ENCODE assay signal across 10 cellular contexts in genomic region chr20:45336530-45337366, GRCh38. TPM values are rescaled to one million over a fixed set of nuclear protein-coding genes. Genes with fewer than 3 reads are reported as not detected.
A peak's percentile ranks its signal among the peaks of the same experiment; 100 is the strongest.
DNase-seq lines count a peak whose midpoint lies in the region; ATAC-seq, FAIRE-seq and TF ChIP-seq lines count a peak whose summit lies in the region.
"Had no signal": no experiment of that assay in that cellular context is flagged by ENCODE, and none has a peak within 500 bp of the region (broad histone marks: within the 10 kb centered on the region; RNA-seq: fewer than 3 reads in every experiment).

No MANE protein-coding gene starts in this region.

- peaks cover 7% of the 10 kb centered on the region for H3K27me3 Mint-ChIP-seq in GM23338 (ENCODE audit: insufficient read depth, low read depth, poor library complexity)
- H3K27me3 Mint-ChIP-seq in astrocyte (ENCODE audit: low read depth, unreplicated experiment) = no peaks in the 10 kb centered on the region

- no peak for FAIRE-seq in astrocyte (lab: Jason Lieb, UNC)
- FAIRE-seq: endometrium had no signal

- H3K9ac ChIP-seq in astrocyte (ENCODE audit: low read length) = peak overlapping the region; percentile 87

- H3K9me3 ChIP-seq in astrocyte (ENCODE audit: insufficient read depth, low read depth, low read length) = no peaks in the 10 kb centered on the region

- H3K36me3 Mint-ChIP-seq in GM23338 (ENCODE audit: low read depth) (peaks cover 40% of the 10 kb centered on the region), astrocyte (ENCODE audit: low read depth, unreplicated experiment) (peaks cover 7% of the 10 kb centered on the region)

- DNase-seq in GM23338 (ENCODE audit: low spot score) = no peak
- DNase-seq in astrocyte (ENCODE audit: low read depth) = peak; percentile 95
- peak; percentile 97 for DNase-seq in islet precursor cell
- DNase-seq in NCI-H2227 treated with DMSO at 0.1 percent for 48 hours (lab: John Stamatoyannopoulos, UW) = no peak

- H3K4me3 ChIP-seq in GM23338 = no peak overlapping the region
- H3K4me3 ChIP-seq in astrocyte (ENCODE audit: insufficient read depth, low read depth, low read length) = peak overlapping the region; percentile 28
- H3K4me3 ChIP-seq in skin epidermis = no peak overlapping the region

- H3K27ac Mint-ChIP-seq in GM23338 (peak overlapping the region; percentile 89), astrocyte (ENCODE audit: unreplicated experiment) (peak overlapping the region; percentile 88)
- H3K27ac Mint-ChIP-seq: T-helper 1 cell treated with Interleukin-12 subunit alpha and Interleukin-12 subunit beta and Interleukin-4 antibody, amounts not matched to agents 30 μg/mL and 1 μg/mL, for 36 hours had no signal

- peak overlapping the region; percentile 63; the same call in 1 of the 2 replicates for H3K27ac ChIP-seq in GM23338 (ENCODE audit: low read depth)
- peak overlapping the region; percentile 100 for H3K27ac ChIP-seq in astrocyte (ENCODE audit: low read depth, low read length)
- peak overlapping the region in 19 of 21 experiments; percentile 44 to 95 (median 72) for H3K27ac ChIP-seq in skin epidermis

- H3K79me2 ChIP-seq in GM23338 (replicated peaks; ENCODE audit: insufficient read depth) = peaks cover 62% of the 10 kb centered on the region
- H3K79me2 ChIP-seq in astrocyte (ENCODE audit: insufficient read depth, low read length) = peaks cover 69% of the 10 kb centered on the region

- H3K4me2 ChIP-seq in GM23338 (no peak overlapping the region), astrocyte (ENCODE audit: low read length) (peak overlapping the region; percentile 81)

- H3F3A ChIP-seq in GM23338 (replicated peaks; ENCODE audit: low read depth) = 0 out of 2 replicates have a peak, but pooled peaks cover 3% of the 10 kb centered on the region

- H3K4me1 ChIP-seq in GM23338 (ENCODE audit: insufficient read depth) (peaks cover 43% of the 10 kb centered on the region), astrocyte (ENCODE audit: insufficient read depth, low read length) (peaks cover 55% of the 10 kb centered on the region)

- H3K27me3 ChIP-seq in GM23338 (ENCODE audit: insufficient read depth) (no peaks in the 10 kb centered on the region), astrocyte (ENCODE audit: insufficient read depth, low read length) (no peaks in the 10 kb centered on the region)

- H2AFZ ChIP-seq in GM23338 (no peak overlapping the region), astrocyte (ENCODE audit: low read depth, low read length) (no peak overlapping the region)

- ATAC-seq in GM23338 (no peak), GM18907 (IDR thresholded peaks at IDR 0.05; ENCODE audit: unreplicated experiment) (no peak), GM21717 (IDR thresholded peaks at IDR 0.05; ENCODE audit: unreplicated experiment) (no peak), HG03342 (IDR thresholded peaks at IDR 0.05; ENCODE audit: unreplicated experiment) (no peak)

- H3K36me3 ChIP-seq in GM23338 (ENCODE audit: insufficient read depth) = no peaks in the 10 kb centered on the region; the same call in 1 of the 2 replicates
- peaks cover 26% of the 10 kb centered on the region for H3K36me3 ChIP-seq in astrocyte (ENCODE audit: insufficient read depth, low read length)

- peaks cover 52% of the 10 kb centered on the region for H3K4me1 Mint-ChIP-seq in GM23338
- H3K4me1 Mint-ChIP-seq in astrocyte (ENCODE audit: low read depth, unreplicated experiment) = peaks cover 50% of the 10 kb centered on the region

- H3K9me2 ChIP-seq in GM23338 (ENCODE audit: insufficient read depth) = no peaks in the 10 kb centered on the region

- TF ChIP-seq CTCF in GM23338 (conservative IDR thresholded peaks at IDR 0.05; ENCODE audit: low read depth in 2 of 2) (no peak), astrocyte (IDR thresholded peaks at IDR 0.05; ENCODE audit: insufficient read depth, low read depth, low read length) (no peak)

- H3K9me3 Mint-ChIP-seq in GM23338 = no peaks in the 10 kb centered on the region
- no peaks in the 10 kb centered on the region for H3K9me3 Mint-ChIP-seq in astrocyte (ENCODE audit: unreplicated experiment)
- H3K9me3 Mint-ChIP-seq: T-helper 1 cell treated with Interleukin-12 subunit alpha and Interleukin-12 subunit beta and Interleukin-4 antibody, amounts not matched to agents 30 μg/mL and 1 μg/mL, for 36 hours had no signal

- H4K20me1 ChIP-seq in GM23338 (replicated peaks; ENCODE audit: insufficient read depth) = 0 out of 2 replicates have a peak, but pooled peaks cover 2% of the 10 kb centered on the region
- H4K20me1 ChIP-seq in astrocyte (ENCODE audit: insufficient read depth, low read length) = peaks cover 38% of the 10 kb centered on the region

- H3K4me3 Mint-ChIP-seq in GM23338 (no peak overlapping the region), astrocyte (ENCODE audit: unreplicated experiment) (peak overlapping the region; percentile 55)
- H3K4me3 Mint-ChIP-seq: T-helper 1 cell treated with Interleukin-12 subunit alpha and Interleukin-12 subunit beta and Interleukin-4 antibody, amounts not matched to agents 30 μg/mL and 1 μg/mL, for 36 hours had no signal

TF ChIP-seq in GM23338, 12 proteins besides CTCF, POLR2A, EP300 and RAD21:
- TF ChIP-seq STAT1 (IDR thresholded peaks at IDR 0.05; ENCODE audit: unreplicated experiment) (no peak), JUNB (IDR thresholded peaks at IDR 0.05; ENCODE audit: unreplicated experiment) (no peak), POLR2AphosphoS5 (IDR thresholded peaks at IDR 0.05; ENCODE audit: low read depth) (no peak), NANOG (IDR thresholded peaks at IDR 0.05; ENCODE audit: borderline replicate concordance) (no peak), CREB1 (CRISPR knock-in tag; IDR thresholded peaks at IDR 0.05; ENCODE audit: low read depth) (no peak), EZH2phosphoT487 (IDR thresholded peaks at IDR 0.05; ENCODE audit: unreplicated experiment) (no peak)

RNA-seq across cellular contexts. Expression of gene SDC4, which starts 11.5 kb away (rescaled TPM):
- total RNA-seq in GM23338 (2014; rRNA removed; shearing (Covaris generic)) = 35.4 and 39.9 TPM in 2 replicates
- 28.5 and 29.7 TPM in 2 replicates for polyA plus RNA-seq in GM23338 (2016; fragmentation: Nextera tagmentation; extraction: Ambion mirVana)
- 125 and 135 TPM in 2 replicates for total RNA-seq in astrocyte

RNA-seq across cellular contexts. Expression of gene SYS1, which starts 26.2 kb away (rescaled TPM):
- total RNA-seq in GM23338 (2014; rRNA removed; shearing (Covaris generic)) = 12.5 and 21.5 TPM in 2 replicates
- polyA plus RNA-seq in GM23338 (2016; fragmentation: Nextera tagmentation; extraction: Ambion mirVana) = 6.9 and 7.9 TPM in 2 replicates
- 20.4 and 25.2 TPM in 2 replicates for total RNA-seq in astrocyte

RNA-seq across cellular contexts. Expression of gene MATN4, which starts 28.6 kb away (rescaled TPM):
- total RNA-seq in GM23338 (2014; rRNA removed; shearing (Covaris generic)) = 4.2 and 5.1 TPM in 2 replicates
- 3.3 and 4.0 TPM in 2 replicates for polyA plus RNA-seq in GM23338 (2016; fragmentation: Nextera tagmentation; extraction: Ambion mirVana)
- total RNA-seq in astrocyte = 0.19 and 0.20 TPM in 2 replicates

RNA-seq across cellular contexts. Expression of gene RBPJL, which starts 30.1 kb away (rescaled TPM):
- total RNA-seq in GM23338 (2014; rRNA removed; shearing (Covaris generic)) = 0.66 and 1.4 TPM in 2 replicates
- 0.42 and 0.44 TPM in 2 replicates for polyA plus RNA-seq in GM23338 (2016; fragmentation: Nextera tagmentation; extraction: Ambion mirVana)
- not detected in 2 replicates for total RNA-seq in astrocyte

RNA-seq across cellular contexts. Expression of gene TP53TG5, which starts 41.4 kb away (rescaled TPM):
- not detected in 2 replicates for total RNA-seq in GM23338 (2014; rRNA removed; shearing (Covaris generic))
- not detected in 2 replicates for polyA plus RNA-seq in GM23338 (2016; fragmentation: Nextera tagmentation; extraction: Ambion mirVana)
- total RNA-seq in astrocyte = not detected in 2 replicates

Comparison
In these comparisons a context has a peak if more than half of its experiments do, and no peak if none do; other contexts are left out.
1. DNase-seq: peak in astrocyte (single experiment) and islet precursor cell (single experiment); none in GM23338 (single experiment) and NCI-H2227 treated with DMSO at 0.1 percent for 48 hours (single experiment).
2. Peak in every context shown above with its lines, with median percentiles within 50 percentile points of each other: H3K27ac ChIP-seq.